Comparison of ENCODE assay signal across 15 cellular contexts in genomic region chr6:169646906-169647567, GRCh38.
"Had no signal": no experiment of that assay in that cellular context is flagged by ENCODE, and none has a peak within 500 bp of the region (broad histone marks: within the 10 kb centered on the region; RNA-seq: fewer than 3 reads in every experiment).

No MANE protein-coding gene starts in this region.

- ATAC-seq: activated CD8-positive, alpha-beta memory T cell treated with anti-CD3 and anti-CD28 coated beads, Interleukin-2, amount 10 ng/mL, durations not matched to agents 7 days and 5 days; gastroesophageal sphincter; left ventricle myocardium superior; right cardiac atrium had no signal

- H3K36me3 ChIP-seq: prostate gland, WERI-Rb-1 had no signal

- H2AFZ ChIP-seq: hepatocyte had no signal

- H3K4me2 ChIP-seq: hepatocyte had no signal

- H3K27ac ChIP-seq: gastroesophageal sphincter, hepatocyte, prostate gland, WERI-Rb-1 had no signal

- H3K27me3 ChIP-seq: gastroesophageal sphincter, hepatocyte had no signal

- H3K4me1 ChIP-seq: gastroesophageal sphincter, prostate gland had no signal

- H3K9me3 ChIP-seq: gastroesophageal sphincter, prostate gland had no signal

- H3K4me3 ChIP-seq: gastroesophageal sphincter, hepatocyte, prostate gland had no signal

- DNase-seq: activated CD4-positive, alpha-beta T cell treated with anti-CD3 and anti-CD28 coated beads, Interleukin-2, amount 50 U/mL, for 48 hours; activated CD8-positive, alpha-beta memory T cell treated with anti-CD3 and anti-CD28 coated beads, Interleukin-2, amount 10 ng/mL, durations not matched to agents 7 days and 5 days; activated naive CD4-positive, alpha-beta T cell treated with anti-CD3 and anti-CD28 coated beads, Interleukin-2, amount 50 U/mL, for 16 hours; activated T-cell treated with anti-CD3 and anti-CD28 coated beads, Interleukin-2, amount 50 U/mL, for 1 hour; kidney; left ventricle myocardium superior; small intestine; stimulated activated CD4-positive, alpha-beta T cell treated with anti-CD3 and anti-CD28 coated beads, Interleukin-4, amount 100 ng/mL, for 4 hours; stimulated activated CD8-positive, alpha-beta memory T cell treated with anti-CD3 and anti-CD28 coated beads, Interleukin-4, amount 100 ng/mL, for 48 hours; stimulated activated naive CD4-positive, alpha-beta T cell treated with Interleukin-2 at 50 U/mL for 16 hours; WERI-Rb-1 had no signal

- H3K79me2 ChIP-seq: hepatocyte had no signal
